ENCODE assay signal across 8 cellular contexts in the genomic region with DNA sequence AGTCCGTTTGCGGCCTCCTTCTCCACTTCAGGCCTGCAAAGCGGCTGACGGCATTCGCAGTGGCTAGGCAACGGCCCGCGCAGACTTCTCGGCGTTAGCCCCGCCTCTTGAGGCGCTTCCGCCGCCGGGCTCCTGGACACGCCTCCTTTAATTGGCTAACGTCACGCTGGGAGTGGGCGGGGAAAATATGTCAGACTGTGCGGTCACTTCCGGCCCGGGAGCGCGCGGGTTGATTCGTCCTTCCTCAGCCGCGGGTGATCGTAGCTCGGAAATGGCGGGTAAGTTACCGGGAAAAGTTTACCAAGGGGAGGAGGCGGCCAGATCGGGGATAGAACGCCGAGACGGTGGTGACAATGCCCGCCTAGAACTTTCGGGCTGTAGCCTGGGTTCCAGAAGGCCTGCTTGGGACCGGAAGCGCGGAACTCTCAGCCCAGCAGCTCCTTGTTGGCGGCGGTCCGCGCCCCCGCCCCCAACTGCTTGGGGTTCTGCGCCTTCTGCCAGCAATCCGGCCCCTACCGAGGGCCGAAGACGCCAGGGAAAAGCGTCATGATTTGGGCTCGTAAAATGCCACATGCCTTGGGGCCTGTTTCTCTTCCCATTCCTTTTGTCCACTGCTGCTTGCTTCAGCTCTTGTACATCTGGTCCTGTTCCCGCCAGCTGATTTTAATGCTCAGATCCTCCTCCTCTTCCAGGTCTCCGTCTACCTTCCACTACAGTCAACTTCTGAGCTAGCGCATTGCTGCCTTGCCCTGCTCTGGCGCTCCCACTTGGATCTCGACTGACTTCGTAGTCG. TPM values are rescaled to one million over a fixed set of nuclear protein-coding genes. Genes with fewer than 3 reads are reported as not detected.
DNase-seq lines count a peak whose midpoint lies in the region; ATAC-seq and TF ChIP-seq lines count a peak whose summit lies in the region.

A gene with protein sequence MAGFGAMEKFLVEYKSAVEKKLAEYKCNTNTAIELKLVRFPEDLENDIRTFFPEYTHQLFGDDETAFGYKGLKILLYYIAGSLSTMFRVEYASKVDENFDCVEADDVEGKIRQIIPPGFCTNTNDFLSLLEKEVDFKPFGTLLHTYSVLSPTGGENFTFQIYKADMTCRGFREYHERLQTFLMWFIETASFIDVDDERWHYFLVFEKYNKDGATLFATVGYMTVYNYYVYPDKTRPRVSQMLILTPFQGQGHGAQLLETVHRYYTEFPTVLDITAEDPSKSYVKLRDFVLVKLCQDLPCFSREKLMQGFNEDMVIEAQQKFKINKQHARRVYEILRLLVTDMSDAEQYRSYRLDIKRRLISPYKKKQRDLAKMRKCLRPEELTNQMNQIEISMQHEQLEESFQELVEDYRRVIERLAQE (plus strand): TSS at position 232 of the 793 bp plus-strand sequence. CDS start 40 bp downstream, at position 272.

- POLR2A ChIA-PET in Panc1 (lab: Charles Lee) = interaction anchor here (0.5 to 1.6 kb wide), 4 partner anchors 8 to 163 kb away, joined by 3 read pairs; a partner anchor contains a TSS

- H3K4me3 Mint-ChIP-seq in activated T-cell treated with anti-CD3 and anti-CD28 coated beads, Interleukin-2, amount 50 U/mL, for 4 hours = peak within 1 kb of the TSS; percentile 95

- intact Hi-C loops in Panc1 (cut with micrococcal nuclease; ENCODE audit: unreplicated experiment) = loop anchor here (5.0 kb wide), 1 partner anchor 180 kb away; a partner anchor contains a TSS

- H3K9me3 ChIP-seq in Panc1 (ENCODE audit: control insufficient read depth, insufficient read depth, low read depth, low read length) (no peaks in the 10 kb centered on the region), esophagus (ENCODE audit: control insufficient read depth in 2 of 2, insufficient read depth in 1 of 2, low read depth in 1 of 2, low read length in 1 of 2) (no peaks in the 10 kb centered on the region), mucosa of stomach (ENCODE audit: control insufficient read depth, low read length) (no peaks in the 10 kb centered on the region)

- H3K4me1 ChIP-seq in Panc1 (ENCODE audit: control insufficient read depth, insufficient read depth, low read length) = peaks cover 15% of the 10 kb centered on the region; the same call in 1 of the 2 replicates
- H3K4me1 ChIP-seq in esophagus (ENCODE audit: control insufficient read depth in 2 of 2, insufficient read depth in 2 of 2, low read length in 1 of 2) = no peaks in the 10 kb centered on the region
- peaks cover 16% of the 10 kb centered on the region for H3K4me1 ChIP-seq in mucosa of stomach (ENCODE audit: control insufficient read depth, insufficient read depth, low read length)

- no peak for TF ChIP-seq CTCF in Panc1 (IDR thresholded peaks at IDR 0.05)

- H3K27me3 Mint-ChIP-seq in activated T-cell treated with anti-CD3 and anti-CD28 coated beads, Interleukin-2, amount 50 U/mL, for 4 hours (ENCODE audit: low read depth) = no peaks in the 10 kb centered on the region

- H3K36me3 Mint-ChIP-seq in activated T-cell treated with anti-CD3 and anti-CD28 coated beads, Interleukin-2, amount 50 U/mL, for 4 hours (ENCODE audit: insufficient read depth) = peaks cover 5% of the 10 kb centered on the region

- CTCF ChIA-PET in Panc1 (lab: Charles Lee) = no interaction called here

- H3K36me3 ChIP-seq in Panc1 (ENCODE audit: control insufficient read depth, insufficient read depth, low read length) (no peaks in the 10 kb centered on the region; the same call in 1 of the 2 replicates), esophagus (ENCODE audit: control insufficient read depth in 2 of 2, insufficient read depth in 2 of 2, low read length in 1 of 2) (peaks cover 0 to under 1% of the 10 kb centered on the region in 2 donors), mucosa of stomach (ENCODE audit: control insufficient read depth, insufficient read depth, low read length) (no peaks in the 10 kb centered on the region)

- H3K9me3 Mint-ChIP-seq in activated T-cell treated with anti-CD3 and anti-CD28 coated beads, Interleukin-2, amount 50 U/mL, for 4 hours = no peaks in the 10 kb centered on the region

- DNase-seq in DMS53 (lab: John Stamatoyannopoulos, UW) = peak; percentile 100
- peak; percentile 97 for DNase-seq in KG1 (lab: John Stamatoyannopoulos, UW)
- DNase-seq in Panc1 (ENCODE audit: low read depth, low spot score) = peak; percentile 93
- peak; percentile 98 for DNase-seq in activated T-cell treated with anti-CD3 and anti-CD28 coated beads, Interleukin-2, amount 50 U/mL, for 4 hours
- peak; percentile 94 to 96 for DNase-seq in stimulated activated CD8-positive, alpha-beta memory T cell treated with anti-CD3 and anti-CD28 coated beads, Interleukin-7, amount 100 ng/mL, for 1 hour (ENCODE audit: low read depth in 2 of 2)

- in situ Hi-C loops in Panc1 (cut with HindIII; ENCODE audit: low pct_unique_long_range_greater_than_20kb, low sequenced_read_pairs) = no loop called here

- H3K27ac ChIP-seq in Panc1 (ENCODE audit: low read length) (peak within 1 kb of the TSS; percentile 81), esophagus (ENCODE audit: low read depth in 2 of 2, low read length in 1 of 2) (peak within 1 kb of the TSS; percentile 90 to 97)

- peaks cover 34% of the 10 kb centered on the region for H3K4me1 Mint-ChIP-seq in activated T-cell treated with anti-CD3 and anti-CD28 coated beads, Interleukin-2, amount 50 U/mL, for 4 hours (ENCODE audit: low read depth)

- H3K4me3 ChIP-seq in Panc1 (ENCODE audit: low read depth in 2 of 2, low read length in 2 of 2) (peak within 1 kb of the TSS; percentile 72 to 94), esophagus (ENCODE audit: low read depth in 1 of 2, low read length in 2 of 2) (peak within 1 kb of the TSS; percentile 82 to 96), mucosa of stomach (ENCODE audit: low read length) (peak within 1 kb of the TSS; percentile 96)

- 0% methylated on average over 61 of the region's 61 CpGs for WGBS in esophagus, 2 donors

- TSS peak; percentile 90 for BruUV-seq in Panc1 (replicated peaks; lab: Mats Ljungman, UMichigan)

- peak within 1 kb of the TSS; percentile 81 for H3K9ac ChIP-seq in mucosa of stomach (ENCODE audit: low read length)

- ATAC-seq in GM21723 (IDR thresholded peaks at IDR 0.05; ENCODE audit: unreplicated experiment) (peak; percentile 96), Panc1 (peak; percentile 99)
- ATAC-seq in activated T-cell treated with anti-CD3 and anti-CD28 coated beads, Interleukin-2, amount 50 U/mL, for 4 hours = peak; percentile 97 to 98

- H3K27me3 ChIP-seq in Panc1 (ENCODE audit: control insufficient read depth, insufficient read depth, low read length) (no peaks in the 10 kb centered on the region), esophagus (ENCODE audit: control insufficient read depth in 1 of 2, insufficient read depth in 2 of 2, low read length in 2 of 2) (no peaks in the 10 kb centered on the region), mucosa of stomach (ENCODE audit: control insufficient read depth, insufficient read depth, low read length) (no peaks in the 10 kb centered on the region)

RNA-seq across cellular contexts. Expression of the gene that starts here (rescaled TPM):
- total RNA-seq in Panc1 (2021; ENCODE audit: unreplicated experiment) = 74.7 TPM
- polyA plus RNA-seq in Panc1 (2012; ENCODE audit: insufficient read length) = 31.1 TPM
- 10 to 100 TPM; 75.7 to 77.6 (median 76.6) TPM for total RNA-seq in activated T-cell treated with anti-CD3 and anti-CD28 coated beads, Interleukin-2, amount 50 U/mL, for 4 hours
- polyA plus RNA-seq in esophagus = 10 to 100 TPM in 1 of 2 donors, 1 to 10 TPM in 1; 7.2 to 29.4 TPM

Comparison
In these comparisons a context has a peak if more than half of its experiments do, and no peak if none do; other contexts are left out.
1. Peak in every context shown above with its lines: DNase-seq, ATAC-seq, H3K4me3 ChIP-seq and H3K27ac ChIP-seq.